In the genomic region with DNA sequence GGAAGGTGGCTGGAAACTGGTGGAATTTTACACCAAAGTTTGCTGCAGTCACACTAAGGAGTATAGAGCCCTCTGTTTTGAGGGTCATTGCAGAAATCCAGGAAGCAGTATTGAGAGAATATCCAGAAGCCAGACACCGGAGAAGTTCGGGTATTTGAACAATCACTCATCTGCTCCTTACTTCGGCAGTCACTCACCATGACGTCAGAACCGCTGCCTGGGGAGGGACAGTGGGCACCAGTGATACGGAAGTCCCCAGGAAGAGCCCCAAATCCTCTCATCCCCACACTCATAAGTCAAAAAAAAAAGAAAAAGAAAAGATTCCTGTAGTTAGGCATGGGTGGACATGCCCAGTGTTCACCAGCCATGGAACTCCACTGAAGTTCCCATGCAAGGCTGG, we compare ENCODE assay signal across 23 cellular contexts.
"Had no signal": no experiment of that assay in that cellular context is flagged by ENCODE, and none has a peak within 500 bp of the region (broad histone marks: within the 10 kb centered on the region; RNA-seq: fewer than 3 reads in every experiment).

No MANE protein-coding gene starts in this region.

- ATAC-seq: activated CD4-positive, alpha-beta T cell treated with anti-CD3 and anti-CD28 coated beads for 36 hours; activated naive CD8-positive, alpha-beta T cell treated with anti-CD3 and anti-CD28 coated beads, Interleukin-2, amount 50 U/mL, for 24 hours; esophagus mucosa; gastroesophageal sphincter; heart left ventricle; WTC11 had no signal

- H3K27me3 ChIP-seq: colonic mucosa, gastroesophageal sphincter, heart left ventricle, tibial artery had no signal

- H3K36me3 ChIP-seq: colonic mucosa had no signal

- H3K27ac Mint-ChIP-seq: activated CD4-positive, alpha-beta T cell treated with anti-CD3 and anti-CD28 coated beads for 36 hours; activated naive CD8-positive, alpha-beta T cell treated with anti-CD3 and anti-CD28 coated beads, Interleukin-2, amount 50 U/mL, for 24 hours; activated T-helper 2 cell treated with anti-CD3 and anti-CD28 coated beads, Interferon-gamma antibody, Interleukin-2, Interleukin-4, amounts not matched to agents 10 μg/mL and 5 μg/mL and 100 μg/mL, durations not matched to agents 14 hours and 24 hours and 36 hours; WTC11 had no signal

- H3K4me3 ChIP-seq: colonic mucosa, gastroesophageal sphincter, heart left ventricle, left ventricle myocardium inferior, tibial artery had no signal

- H3K27me3 Mint-ChIP-seq: activated CD4-positive, alpha-beta T cell treated with anti-CD3 and anti-CD28 coated beads for 36 hours; activated naive CD8-positive, alpha-beta T cell treated with anti-CD3 and anti-CD28 coated beads, Interleukin-2, amount 50 U/mL, for 24 hours had no signal

- H3K27ac ChIP-seq: colonic mucosa, gastroesophageal sphincter, heart left ventricle, left ventricle myocardium inferior, neutrophil, tibial artery had no signal

- DNase-seq: activated CD4-positive, alpha-beta T cell treated with anti-CD3 and anti-CD28 coated beads for 36 hours; activated CD4-positive, alpha-beta T cell treated with anti-CD3 and anti-CD28 coated beads, Interleukin-2, amount 50 U/mL, for 48 hours; activated naive CD4-positive, alpha-beta T cell treated with Interleukin-2 at 50 U/mL for 16 hours; activated naive CD8-positive, alpha-beta T cell treated with anti-CD3 and anti-CD28 coated beads, Interleukin-2, amount 50 U/mL, for 24 hours; activated T-cell treated with anti-CD3 and anti-CD28 coated beads for 4 hours; anterior cingulate cortex; central memory CD4-positive, alpha-beta T cell; colonic mucosa; heart left ventricle; immature natural killer cell; kidney glomerular epithelial cell; left ventricle myocardium inferior; stimulated activated naive CD4-positive, alpha-beta T cell treated with Interleukin-2 at 50 U/mL for 16 hours; substantia nigra; SW 1271; tibial artery had no signal

- H3K9me3 ChIP-seq: colonic mucosa, gastroesophageal sphincter, heart left ventricle, left ventricle myocardium inferior, neutrophil, tibial artery had no signal

- FAIRE-seq: endometrium had no signal

- H3K4me3 Mint-ChIP-seq: activated CD4-positive, alpha-beta T cell treated with anti-CD3 and anti-CD28 coated beads for 36 hours; activated naive CD8-positive, alpha-beta T cell treated with anti-CD3 and anti-CD28 coated beads, Interleukin-2, amount 50 U/mL, for 24 hours; brain; immature natural killer cell; WTC11 had no signal

- H3K9me3 Mint-ChIP-seq: activated naive CD8-positive, alpha-beta T cell treated with anti-CD3 and anti-CD28 coated beads, Interleukin-2, amount 50 U/mL, for 24 hours; activated T-helper 2 cell treated with anti-CD3 and anti-CD28 coated beads, Interferon-gamma antibody, Interleukin-2, Interleukin-4, amounts not matched to agents 10 μg/mL and 5 μg/mL and 100 μg/mL, durations not matched to agents 14 hours and 24 hours and 36 hours; immature natural killer cell; WTC11 had no signal
